8 cellular contexts compared by ENCODE assay signal in genomic region chr12:6821674-6822433, GRCh38. TPM values are rescaled to one million over a fixed set of nuclear protein-coding genes. Genes with fewer than 3 reads are reported as not detected.
DNase-seq lines count a peak whose midpoint lies in the region; ATAC-seq and TF ChIP-seq lines count a peak whose summit lies in the region.

GPR162 (plus strand) TSS chr12:6821821; CDS start chr12:6823899, 2,078 bp downstream.

- H3K4me1 Mint-ChIP-seq in activated T-helper 17 cell treated with anti-CD3 and anti-CD28 coated beads, Interleukin-2, amount 50 U/mL, for 72 hours: peaks cover 17% of the 10 kb centered on the region

- no peaks in the 10 kb centered on the region for H3K79me2 ChIP-seq in Karpas-422 (ENCODE audit: low read length)

- H3K27ac ChIP-seq in KOPT-K1 (ENCODE audit: low read depth, low read length, poor library complexity, severe bottlenecking) (peak within 1 kb of the TSS; percentile 28), heart right ventricle (peak within 1 kb of the TSS in 8 of 10 donors; percentile 45 to 82 (median 73)), Karpas-422 (ENCODE audit: low read length) (no peak within 1 kb of the TSS)

- H3K4me3 ChIP-seq in heart right ventricle (peak within 1 kb of the TSS; percentile 35 to 64 (median 58)), Karpas-422 (ENCODE audit: low read length) (no peak within 1 kb of the TSS)

- H3K27me3 ChIP-seq in heart right ventricle (peaks cover 0 to 26% (median 0%) of the 10 kb centered on the region in 7 donors), Karpas-422 (ENCODE audit: low read length) (no peaks in the 10 kb centered on the region)

- H3K4me1 ChIP-seq in heart right ventricle: peaks cover 4 to 54% (median 26%) of the 10 kb centered on the region in 9 donors
- H3K4me1 ChIP-seq in Karpas-422 (ENCODE audit: low read length): peaks cover 7% of the 10 kb centered on the region

- H4K20me1 ChIP-seq in Karpas-422 (ENCODE audit: insufficient read depth, low read depth, low read length): no peaks in the 10 kb centered on the region

- no peaks in the 10 kb centered on the region for H3K9me2 ChIP-seq in Karpas-422 (replicated peaks; ENCODE audit: insufficient read depth, low read length)

- H3K36me3 ChIP-seq in KOPT-K1 (ENCODE audit: insufficient read depth, low read length) (no peaks in the 10 kb centered on the region), heart right ventricle (peaks cover 0 to 14% (median 0%) of the 10 kb centered on the region in 9 donors), Karpas-422 (ENCODE audit: insufficient read depth, low read length) (no peaks in the 10 kb centered on the region)

- peak within 1 kb of the TSS; percentile 37 for H3K4me3 Mint-ChIP-seq in activated T-helper 17 cell treated with anti-CD3 and anti-CD28 coated beads, Interleukin-2, amount 50 U/mL, for 72 hours

- no peaks in the 10 kb centered on the region for H3K9me3 Mint-ChIP-seq in activated T-helper 17 cell treated with anti-CD3 and anti-CD28 coated beads, Interleukin-2, amount 50 U/mL, for 72 hours

- H3K9ac ChIP-seq in Karpas-422 (ENCODE audit: low read length): no peak within 1 kb of the TSS

- ATAC-seq in activated T-helper 17 cell treated with anti-CD3 and anti-CD28 coated beads, Interleukin-2, amount 50 U/mL, for 72 hours (replicated peaks): peak; percentile 5
- ATAC-seq in heart right ventricle: peak; percentile 42 to 61 (median 59)
- peak; percentile 37 for ATAC-seq in omental fat pad (ENCODE audit: low FRiP score)
- ATAC-seq in HG03378 (IDR thresholded peaks at IDR 0.05; ENCODE audit: unreplicated experiment): no peak

- H3K36me3 Mint-ChIP-seq in activated T-helper 17 cell treated with anti-CD3 and anti-CD28 coated beads, Interleukin-2, amount 50 U/mL, for 72 hours (ENCODE audit: low read depth): peaks cover 29% of the 10 kb centered on the region

- no peak within 1 kb of the TSS for H2AFZ ChIP-seq in Karpas-422 (ENCODE audit: low read length)

- H3K27ac Mint-ChIP-seq in activated T-helper 17 cell treated with anti-CD3 and anti-CD28 coated beads, Interleukin-2, amount 50 U/mL, for 72 hours: no peak within 1 kb of the TSS

- no peak for TF ChIP-seq CTCF in heart right ventricle (IDR thresholded peaks at IDR 0.05)
- no peak for TF ChIP-seq CTCF in omental fat pad (IDR thresholded peaks at IDR 0.05)

- intact Hi-C loops in heart right ventricle (cut with DNase I): loop anchor here in 6 of 10 donors (5.0 to 10.0 kb wide), 6 partner anchors 35 to 207 kb away; partner anchors contain the start of genes CD4 (in 2 of the 6) and MLF2 (in 2 of the 6)

- no peak within 1 kb of the TSS for H3K4me2 ChIP-seq in Karpas-422 (ENCODE audit: low read depth, low read length, poor library complexity, severe bottlenecking)

- H3K9me3 ChIP-seq in KOPT-K1 (ENCODE audit: insufficient read depth, low read length, poor library complexity, severe bottlenecking) (no peaks in the 10 kb centered on the region), heart right ventricle (no peaks in the 10 kb centered on the region), Karpas-422 (ENCODE audit: low read length) (no peaks in the 10 kb centered on the region)

- DNase-seq in DMS53 treated with DMSO at 0.1 percent for 48 hours (lab: John Stamatoyannopoulos, UW; ENCODE audit: unreplicated experiment) (peak; percentile 66), heart right ventricle (peak; percentile 63 to 72), omental fat pad (ENCODE audit: low spot score) (no peak), Karpas-422 (no peak)
- no peak for DNase-seq in central memory CD4-positive, alpha-beta T cell

- peaks cover 13% of the 10 kb centered on the region for H3K27me3 Mint-ChIP-seq in activated T-helper 17 cell treated with anti-CD3 and anti-CD28 coated beads, Interleukin-2, amount 50 U/mL, for 72 hours

- WGBS in heart right ventricle, 2 donors: 0 to 2% methylated on average over 16 to 23 of the region's 23 CpGs

RNA-seq across cellular contexts. Expression of gene GPR162, which starts in this region (rescaled TPM):
- total RNA-seq in activated T-helper 17 cell treated with anti-CD3 and anti-CD28 coated beads, Interleukin-2, amount 50 U/mL, for 72 hours: under 1 TPM; 0.15 to 0.37 TPM
- 1 to 10 TPM; 1.8 to 5.7 (median 3.8) TPM for total RNA-seq in heart right ventricle
- 10 to 100 TPM in 1 of 2 donors, 1 to 10 TPM in 1; 7.0 to 16.8 TPM for polyA plus RNA-seq in heart right ventricle
- total RNA-seq in omental fat pad: 1 to 10 TPM; 2.8 to 6.7 (median 2.9) TPM
- not detected in 2 replicates for total RNA-seq in Karpas-422 (2014; rRNA removed; shearing (Covaris generic); ENCODE audit: low replicate concordance)

Comparison
In these comparisons a context has a peak if more than half of its experiments do, and no peak if none do; other contexts are left out.
1. Peak in ATAC-seq in activated T-helper 17 cell treated with anti-CD3 and anti-CD28 coated beads, Interleukin-2, amount 50 U/mL, for 72 hours; RNA of the gene not detected or under 1 TPM.
2. DNase-seq: peak in DMS53 treated with DMSO at 0.1 percent for 48 hours (single experiment) and heart right ventricle (2 of 2); none in omental fat pad (single experiment), central memory CD4-positive, alpha-beta T cell (single experiment) and Karpas-422 (single experiment).